In the genomic region with DNA sequence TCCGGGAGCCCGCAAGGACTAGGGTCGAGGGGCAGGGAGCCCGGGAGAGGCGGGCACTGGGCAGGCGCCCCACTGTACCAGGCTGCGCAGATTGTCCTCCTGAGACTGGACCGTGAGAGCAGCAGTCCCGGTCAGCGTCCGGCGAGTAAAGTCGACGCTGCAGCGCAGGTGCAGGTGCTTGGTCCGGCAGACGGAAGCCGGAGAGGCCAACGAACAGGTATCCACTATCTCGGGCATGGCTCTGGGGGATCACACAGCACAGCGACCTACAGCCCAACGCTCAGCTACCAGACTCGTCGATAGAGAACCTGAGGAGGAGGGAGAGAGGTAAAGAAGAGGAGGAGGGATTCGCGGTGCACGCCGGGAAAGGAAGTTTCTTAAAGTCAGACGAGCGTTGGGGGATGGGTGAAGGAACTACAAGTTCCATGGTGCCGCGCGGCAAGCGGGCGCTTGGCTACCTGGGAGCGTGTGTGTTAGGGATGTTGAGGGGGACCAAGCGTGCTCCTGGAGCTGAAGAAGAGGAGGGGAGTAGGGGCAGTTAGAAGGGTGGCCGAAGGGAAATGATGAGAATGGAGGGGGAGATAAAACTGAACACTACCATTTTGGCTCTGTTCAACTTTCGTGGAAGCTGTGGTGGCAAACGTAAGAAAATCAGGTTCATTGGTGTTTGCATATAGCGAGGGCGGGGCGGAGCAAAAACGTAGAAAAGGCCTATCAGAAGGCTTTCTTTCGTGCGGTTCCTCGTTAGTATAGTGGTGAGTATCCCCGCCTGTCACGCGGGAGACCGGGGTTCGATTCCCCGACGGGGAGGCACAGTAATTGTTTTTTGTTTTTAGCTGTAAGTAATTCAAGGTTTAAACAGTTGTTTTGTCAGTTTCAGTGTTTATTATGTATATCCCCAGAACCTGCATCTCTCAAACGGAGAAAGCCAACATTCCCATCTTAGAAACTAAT, we compare ENCODE assay signal across 1 cellular context.
TF ChIP-seq lines count a peak whose summit lies in the region.

Gene LTA4H (minus strand): TSS at position 305 of the 954 bp plus-strand sequence. CDS start 68 bp downstream, at position 237.

TF ChIP-seq in HepG2, 621 proteins besides CTCF, POLR2A, EP300 and RAD21 (continued from another document and continues in another):
- peak; percentile 96 to 99 for TF ChIP-seq HMGXB4 (CRISPR knock-in tag; IDR thresholded peaks at IDR 0.05; ENCODE audit: borderline replicate concordance in 1 of 2, low read depth in 1 of 2)
- TF ChIP-seq ZNF740 (CRISPR knock-in tag; IDR thresholded peaks at IDR 0.05): peak; percentile 42; the same call in 1 of the 2 replicates
- TF ChIP-seq MXD4 (CRISPR knock-in tag; IDR thresholded peaks at IDR 0.05): peak; percentile 80; the same call in 1 of the 2 replicates
- TF ChIP-seq KLF16 (CRISPR knock-in tag; IDR thresholded peaks at IDR 0.05): peak in 1 of 2 experiments; percentile 52; a peak in 1 of 4 replicates
- TF ChIP-seq ZBTB42 (CRISPR knock-in tag; IDR thresholded peaks at IDR 0.05): 0 out of 2 replicates have a peak, but pooled peaks have one; percentile 70
- peak; percentile 37 for TF ChIP-seq CBX1 (IDR thresholded peaks at IDR 0.05; ENCODE audit: low read depth)
- peak; percentile 18 for TF ChIP-seq FOXA3 (CRISPR knock-in tag; IDR thresholded peaks at IDR 0.05)
- TF ChIP-seq IRF2 (CRISPR knock-in tag; IDR thresholded peaks at IDR 0.05): peak; percentile 80; the same call in 1 of the 2 replicates
- peak; percentile 65; the same call in 1 of the 2 replicates for TF ChIP-seq RBAK (CRISPR knock-in tag; IDR thresholded peaks at IDR 0.05)
- TF ChIP-seq, protein P1, sequence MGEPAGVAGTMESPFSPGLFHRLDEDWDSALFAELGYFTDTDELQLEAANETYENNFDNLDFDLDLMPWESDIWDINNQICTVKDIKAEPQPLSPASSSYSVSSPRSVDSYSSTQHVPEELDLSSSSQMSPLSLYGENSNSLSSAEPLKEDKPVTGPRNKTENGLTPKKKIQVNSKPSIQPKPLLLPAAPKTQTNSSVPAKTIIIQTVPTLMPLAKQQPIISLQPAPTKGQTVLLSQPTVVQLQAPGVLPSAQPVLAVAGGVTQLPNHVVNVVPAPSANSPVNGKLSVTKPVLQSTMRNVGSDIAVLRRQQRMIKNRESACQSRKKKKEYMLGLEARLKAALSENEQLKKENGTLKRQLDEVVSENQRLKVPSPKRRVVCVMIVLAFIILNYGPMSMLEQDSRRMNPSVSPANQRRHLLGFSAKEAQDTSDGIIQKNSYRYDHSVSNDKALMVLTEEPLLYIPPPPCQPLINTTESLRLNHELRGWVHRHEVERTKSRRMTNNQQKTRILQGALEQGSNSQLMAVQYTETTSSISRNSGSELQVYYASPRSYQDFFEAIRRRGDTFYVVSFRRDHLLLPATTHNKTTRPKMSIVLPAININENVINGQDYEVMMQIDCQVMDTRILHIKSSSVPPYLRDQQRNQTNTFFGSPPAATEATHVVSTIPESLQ (CRISPR knock-in tag; conservative IDR thresholded peaks at IDR 0.05): 0 out of 2 replicates have a peak, but pooled peaks have one; percentile 81
- peak; percentile 54; the same call in 1 of the 2 replicates for TF ChIP-seq ZNF777 (CRISPR knock-in tag; IDR thresholded peaks at IDR 0.05)
- peak; percentile 37; the same call in 1 of the 2 replicates for TF ChIP-seq MZF1 (CRISPR knock-in tag; IDR thresholded peaks at IDR 0.05; ENCODE audit: borderline replicate concordance)
- peak; percentile 47; the same call in 1 of the 2 replicates for TF ChIP-seq ZMAT3 (CRISPR knock-in tag; conservative IDR thresholded peaks at IDR 0.05)
- TF ChIP-seq, protein P2, sequence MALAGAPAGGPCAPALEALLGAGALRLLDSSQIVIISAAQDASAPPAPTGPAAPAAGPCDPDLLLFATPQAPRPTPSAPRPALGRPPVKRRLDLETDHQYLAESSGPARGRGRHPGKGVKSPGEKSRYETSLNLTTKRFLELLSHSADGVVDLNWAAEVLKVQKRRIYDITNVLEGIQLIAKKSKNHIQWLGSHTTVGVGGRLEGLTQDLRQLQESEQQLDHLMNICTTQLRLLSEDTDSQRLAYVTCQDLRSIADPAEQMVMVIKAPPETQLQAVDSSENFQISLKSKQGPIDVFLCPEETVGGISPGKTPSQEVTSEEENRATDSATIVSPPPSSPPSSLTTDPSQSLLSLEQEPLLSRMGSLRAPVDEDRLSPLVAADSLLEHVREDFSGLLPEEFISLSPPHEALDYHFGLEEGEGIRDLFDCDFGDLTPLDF (CRISPR knock-in tag; IDR thresholded peaks at IDR 0.05): no peak
- TF ChIP-seq ZNF367 (CRISPR knock-in tag; IDR thresholded peaks at IDR 0.05; ENCODE audit: borderline replicate concordance): 0 out of 2 replicates have a peak, but pooled peaks have one; percentile 64
- peak; percentile 15; the same call in 1 of the 2 replicates for TF ChIP-seq ZNF343 (CRISPR knock-in tag; IDR thresholded peaks at IDR 0.05)
- peak; percentile 39; the same call in 1 of the 2 replicates for TF ChIP-seq ZKSCAN8 (CRISPR knock-in tag; IDR thresholded peaks at IDR 0.05; ENCODE audit: borderline replicate concordance)
- TF ChIP-seq, protein P3, sequence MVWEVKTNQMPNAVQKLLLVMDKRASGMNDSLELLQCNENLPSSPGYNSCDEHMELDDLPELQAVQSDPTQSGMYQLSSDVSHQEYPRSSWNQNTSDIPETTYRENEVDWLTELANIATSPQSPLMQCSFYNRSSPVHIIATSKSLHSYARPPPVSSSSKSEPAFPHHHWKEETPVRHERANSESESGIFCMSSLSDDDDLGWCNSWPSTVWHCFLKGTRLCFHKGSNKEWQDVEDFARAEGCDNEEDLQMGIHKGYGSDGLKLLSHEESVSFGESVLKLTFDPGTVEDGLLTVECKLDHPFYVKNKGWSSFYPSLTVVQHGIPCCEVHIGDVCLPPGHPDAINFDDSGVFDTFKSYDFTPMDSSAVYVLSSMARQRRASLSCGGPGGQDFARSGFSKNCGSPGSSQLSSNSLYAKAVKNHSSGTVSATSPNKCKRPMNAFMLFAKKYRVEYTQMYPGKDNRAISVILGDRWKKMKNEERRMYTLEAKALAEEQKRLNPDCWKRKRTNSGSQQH (CRISPR knock-in tag; IDR thresholded peaks at IDR 0.05; ENCODE audit: low read depth): 0 out of 2 replicates have a peak, but pooled peaks have one; percentile 17
- no peak for TF ChIP-seq ZNF749 (CRISPR knock-in tag; IDR thresholded peaks at IDR 0.05; ENCODE audit: borderline replicate concordance)
- TF ChIP-seq ISL2 (CRISPR knock-in tag; IDR thresholded peaks at IDR 0.05): peak; percentile 13
- TF ChIP-seq ZNF670 (CRISPR knock-in tag; IDR thresholded peaks at IDR 0.05; ENCODE audit: borderline replicate concordance): peak; percentile 40; the same call in 1 of the 2 replicates
- 0 out of 2 replicates have a peak, but pooled peaks have one; percentile 21 for TF ChIP-seq ZNF446 (CRISPR knock-in tag; IDR thresholded peaks at IDR 0.05)
- peak; percentile 85; the same call in 1 of the 2 replicates for TF ChIP-seq ZNF124 (CRISPR knock-in tag; IDR thresholded peaks at IDR 0.05)
- TF ChIP-seq NFKB2 (CRISPR knock-in tag; IDR thresholded peaks at IDR 0.05; ENCODE audit: borderline replicate concordance): peak; percentile 28; the same call in 1 of the 2 replicates
- TF ChIP-seq, protein P4, sequence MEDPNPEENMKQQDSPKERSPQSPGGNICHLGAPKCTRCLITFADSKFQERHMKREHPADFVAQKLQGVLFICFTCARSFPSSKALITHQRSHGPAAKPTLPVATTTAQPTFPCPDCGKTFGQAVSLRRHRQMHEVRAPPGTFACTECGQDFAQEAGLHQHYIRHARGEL (CRISPR knock-in tag; IDR thresholded peaks at IDR 0.05): no peak
- TF ChIP-seq, protein P5, sequence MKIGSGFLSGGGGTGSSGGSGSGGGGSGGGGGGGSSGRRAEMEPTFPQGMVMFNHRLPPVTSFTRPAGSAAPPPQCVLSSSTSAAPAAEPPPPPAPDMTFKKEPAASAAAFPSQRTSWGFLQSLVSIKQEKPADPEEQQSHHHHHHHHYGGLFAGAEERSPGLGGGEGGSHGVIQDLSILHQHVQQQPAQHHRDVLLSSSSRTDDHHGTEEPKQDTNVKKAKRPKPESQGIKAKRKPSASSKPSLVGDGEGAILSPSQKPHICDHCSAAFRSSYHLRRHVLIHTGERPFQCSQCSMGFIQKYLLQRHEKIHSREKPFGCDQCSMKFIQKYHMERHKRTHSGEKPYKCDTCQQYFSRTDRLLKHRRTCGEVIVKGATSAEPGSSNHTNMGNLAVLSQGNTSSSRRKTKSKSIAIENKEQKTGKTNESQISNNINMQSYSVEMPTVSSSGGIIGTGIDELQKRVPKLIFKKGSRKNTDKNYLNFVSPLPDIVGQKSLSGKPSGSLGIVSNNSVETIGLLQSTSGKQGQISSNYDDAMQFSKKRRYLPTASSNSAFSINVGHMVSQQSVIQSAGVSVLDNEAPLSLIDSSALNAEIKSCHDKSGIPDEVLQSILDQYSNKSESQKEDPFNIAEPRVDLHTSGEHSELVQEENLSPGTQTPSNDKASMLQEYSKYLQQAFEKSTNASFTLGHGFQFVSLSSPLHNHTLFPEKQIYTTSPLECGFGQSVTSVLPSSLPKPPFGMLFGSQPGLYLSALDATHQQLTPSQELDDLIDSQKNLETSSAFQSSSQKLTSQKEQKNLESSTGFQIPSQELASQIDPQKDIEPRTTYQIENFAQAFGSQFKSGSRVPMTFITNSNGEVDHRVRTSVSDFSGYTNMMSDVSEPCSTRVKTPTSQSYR (CRISPR knock-in tag; IDR thresholded peaks at IDR 0.05; ENCODE audit: borderline replicate concordance): peak; percentile 87
- 0 out of 2 replicates have a peak, but pooled peaks have one; percentile 49 for TF ChIP-seq ZNF441 (CRISPR knock-in tag; IDR thresholded peaks at IDR 0.05; ENCODE audit: borderline replicate concordance)
- peak; percentile 90 for TF ChIP-seq XRCC5 (optimal IDR thresholded peaks at IDR 0.05; ENCODE audit: low read length)
- peak; percentile 96 for TF ChIP-seq DRAP1 (CRISPR knock-in tag; IDR thresholded peaks at IDR 0.05)
- TF ChIP-seq ZFP91 (CRISPR knock-in tag; IDR thresholded peaks at IDR 0.05; ENCODE audit: borderline replicate concordance): peak; percentile 81; the same call in 1 of the 2 replicates
- no peak for TF ChIP-seq MED8 (CRISPR knock-in tag; IDR thresholded peaks at IDR 0.05; ENCODE audit: insufficient replicate concordance)
- TF ChIP-seq, protein P6, sequence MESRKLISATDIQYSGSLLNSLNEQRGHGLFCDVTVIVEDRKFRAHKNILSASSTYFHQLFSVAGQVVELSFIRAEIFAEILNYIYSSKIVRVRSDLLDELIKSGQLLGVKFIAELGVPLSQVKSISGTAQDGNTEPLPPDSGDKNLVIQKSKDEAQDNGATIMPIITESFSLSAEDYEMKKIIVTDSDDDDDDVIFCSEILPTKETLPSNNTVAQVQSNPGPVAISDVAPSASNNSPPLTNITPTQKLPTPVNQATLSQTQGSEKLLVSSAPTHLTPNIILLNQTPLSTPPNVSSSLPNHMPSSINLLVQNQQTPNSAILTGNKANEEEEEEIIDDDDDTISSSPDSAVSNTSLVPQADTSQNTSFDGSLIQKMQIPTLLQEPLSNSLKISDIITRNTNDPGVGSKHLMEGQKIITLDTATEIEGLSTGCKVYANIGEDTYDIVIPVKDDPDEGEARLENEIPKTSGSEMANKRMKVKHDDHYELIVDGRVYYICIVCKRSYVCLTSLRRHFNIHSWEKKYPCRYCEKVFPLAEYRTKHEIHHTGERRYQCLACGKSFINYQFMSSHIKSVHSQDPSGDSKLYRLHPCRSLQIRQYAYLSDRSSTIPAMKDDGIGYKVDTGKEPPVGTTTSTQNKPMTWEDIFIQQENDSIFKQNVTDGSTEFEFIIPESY (CRISPR knock-in tag; IDR thresholded peaks at IDR 0.05): no peak
- TF ChIP-seq FLYWCH1 (CRISPR knock-in tag; IDR thresholded peaks at IDR 0.05): no peak; the same call in 1 of the 2 replicates
- TF ChIP-seq NAIF1 (CRISPR knock-in tag; IDR thresholded peaks at IDR 0.05; ENCODE audit: borderline replicate concordance): no peak
- TF ChIP-seq ZSCAN5A (CRISPR knock-in tag; IDR thresholded peaks at IDR 0.05; ENCODE audit: borderline replicate concordance): no peak
